Comparison of ENCODE assay signal across 23 cellular contexts in the genomic region with DNA sequence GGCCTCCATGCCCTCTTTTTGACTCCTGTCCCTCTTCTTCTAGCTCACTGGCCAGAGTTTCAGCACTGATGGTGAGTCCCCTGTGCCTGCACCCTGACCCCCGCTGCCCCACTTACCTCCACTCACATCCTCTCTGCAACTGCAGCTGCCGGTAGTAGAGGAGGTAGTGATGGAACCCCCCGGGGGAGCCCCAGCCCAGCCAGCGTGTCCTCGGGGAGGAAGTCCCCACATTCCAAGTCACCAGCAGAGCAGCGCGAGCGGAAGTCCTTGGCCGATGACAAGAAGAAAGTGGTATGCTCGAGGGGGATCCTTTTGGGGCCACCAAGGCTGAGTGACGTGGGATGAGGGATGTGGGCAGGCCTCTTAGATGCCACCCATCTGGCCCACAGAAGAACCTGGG. TPM values are rescaled to one million over a fixed set of nuclear protein-coding genes. Genes with fewer than 3 reads are reported as not detected.
"Had no signal": no experiment of that assay in that cellular context is flagged by ENCODE, and none has a peak within 500 bp of the region (broad histone marks: within the 10 kb centered on the region; RNA-seq: fewer than 3 reads in every experiment).

No MANE protein-coding gene starts in this region.

- H3K9me3 Mint-ChIP-seq: activated CD4-positive, alpha-beta T cell treated with anti-CD3 and anti-CD28 coated beads, Interleukin-2, amount 10 ng/mL, durations not matched to agents 24 days and 14 days; activated naive CD4-positive, alpha-beta T cell treated with anti-CD3 and anti-CD28 coated beads for 36 hours; activated T-cell treated with anti-CD3 and anti-CD28 coated beads, Interleukin-2, amount 50 U/mL, for 24 hours; activated T-helper 1 cell treated with anti-CD3 and anti-CD28 coated beads, Interleukin-12 subunit alpha, Interleukin-12 subunit beta, Interleukin-2, Interleukin-4 antibody, amounts not matched to agents 30 ng/mL and 10 ng/mL and 1 ng/mL, durations not matched to agents 14 hours and 24 hours and 36 hours; central memory CD8-positive, alpha-beta T cell; T-helper 1 cell treated with Interleukin-12 subunit alpha and Interleukin-12 subunit beta and Interleukin-4 antibody, amounts not matched to agents 30 μg/mL and 1 μg/mL, for 36 hours had no signal

- DNase-seq: activated CD4-positive, alpha-beta T cell treated with anti-CD3 and anti-CD28 coated beads, Interleukin-2, amount 10 ng/mL, durations not matched to agents 24 days and 14 days; activated CD4-positive, alpha-beta T cell treated with anti-CD3 and anti-CD28 coated beads, Interleukin-2, amount 50 U/mL, for 48 hours; activated CD4-positive, CD25-positive, alpha-beta regulatory T cell treated with anti-CD3 and anti-CD28 coated beads, Interleukin-2, amount 50 U/mL, for 72 hours; activated CD8-positive, alpha-beta memory T cell treated with anti-CD3 and anti-CD28 coated beads, Interleukin-2, amount 10 ng/mL, durations not matched to agents 7 days and 5 days; activated effector memory CD4-positive, alpha-beta T cell treated with anti-CD3 and anti-CD28 coated beads, Interleukin-2, amount 50 U/mL, for 16 hours; activated naive CD4-positive, alpha-beta T cell treated with anti-CD3 and anti-CD28 coated beads for 36 hours; activated T-cell treated with anti-CD3 and anti-CD28 coated beads, Interleukin-2, amount 50 U/mL, for 24 hours; amygdala; MV-4-11; NCI-H1092 treated with DMSO at 0.1 percent for 48 hours; NCI-H1436; NCI-H1694 treated with DMSO at 0.1 percent for 48 hours; NCI-H2081; NCI-H510A treated with DMSO at 0.1 percent for 48 hours; NCI-H69; PC-3; SHP77 had no signal

- H3K27ac Mint-ChIP-seq: activated CD4-positive, alpha-beta T cell treated with anti-CD3 and anti-CD28 coated beads, Interleukin-2, amount 10 ng/mL, durations not matched to agents 24 days and 14 days; activated CD8-positive, alpha-beta memory T cell treated with anti-CD3 and anti-CD28 coated beads, Interleukin-2, amount 10 ng/mL, durations not matched to agents 7 days and 5 days; activated naive CD4-positive, alpha-beta T cell treated with anti-CD3 and anti-CD28 coated beads for 36 hours; activated naive CD8-positive, alpha-beta T cell; activated T-cell treated with anti-CD3 and anti-CD28 coated beads, Interleukin-2, amount 50 U/mL, for 24 hours; activated T-helper 1 cell treated with anti-CD3 and anti-CD28 coated beads, Interleukin-12 subunit alpha, Interleukin-12 subunit beta, Interleukin-2, Interleukin-4 antibody, amounts not matched to agents 30 ng/mL and 10 ng/mL and 1 ng/mL, durations not matched to agents 14 hours and 24 hours and 36 hours; T-helper 1 cell treated with Interleukin-12 subunit alpha and Interleukin-12 subunit beta and Interleukin-4 antibody, amounts not matched to agents 30 μg/mL and 1 μg/mL, for 36 hours had no signal

- H3K4me3 Mint-ChIP-seq: activated CD4-positive, alpha-beta T cell treated with anti-CD3 and anti-CD28 coated beads, Interleukin-2, amount 10 ng/mL, durations not matched to agents 24 days and 14 days; activated CD8-positive, alpha-beta memory T cell treated with anti-CD3 and anti-CD28 coated beads, Interleukin-2, amount 10 ng/mL, durations not matched to agents 7 days and 5 days; activated naive CD4-positive, alpha-beta T cell treated with anti-CD3 and anti-CD28 coated beads for 36 hours; activated naive CD8-positive, alpha-beta T cell; activated T-cell treated with anti-CD3 and anti-CD28 coated beads, Interleukin-2, amount 50 U/mL, for 24 hours; activated T-helper 1 cell treated with anti-CD3 and anti-CD28 coated beads, Interleukin-12 subunit alpha, Interleukin-12 subunit beta, Interleukin-2, Interleukin-4 antibody, amounts not matched to agents 30 ng/mL and 10 ng/mL and 1 ng/mL, durations not matched to agents 14 hours and 24 hours and 36 hours; central memory CD8-positive, alpha-beta T cell; T-helper 1 cell treated with Interleukin-12 subunit alpha and Interleukin-12 subunit beta and Interleukin-4 antibody, amounts not matched to agents 30 μg/mL and 1 μg/mL, for 36 hours had no signal

- H3K27me3 Mint-ChIP-seq: activated CD4-positive, alpha-beta T cell treated with anti-CD3 and anti-CD28 coated beads, Interleukin-2, amount 10 ng/mL, durations not matched to agents 24 days and 14 days; activated CD8-positive, alpha-beta memory T cell treated with anti-CD3 and anti-CD28 coated beads, Interleukin-2, amount 10 ng/mL, durations not matched to agents 7 days and 5 days; activated naive CD8-positive, alpha-beta T cell; brain; central memory CD8-positive, alpha-beta T cell had no signal

- ATAC-seq: activated CD8-positive, alpha-beta memory T cell treated with anti-CD3 and anti-CD28 coated beads, Interleukin-2, amount 10 ng/mL, durations not matched to agents 7 days and 5 days; PC-3 had no signal

- FAIRE-seq: RCC 7860 had no signal

RNA-seq across cellular contexts. Expression of a gene that starts 52.8 kb away (rescaled TPM):
- total RNA-seq: PC-3 had no signal
